Comparison of ENCODE assay signal across 8 cellular contexts in the genomic region with DNA sequence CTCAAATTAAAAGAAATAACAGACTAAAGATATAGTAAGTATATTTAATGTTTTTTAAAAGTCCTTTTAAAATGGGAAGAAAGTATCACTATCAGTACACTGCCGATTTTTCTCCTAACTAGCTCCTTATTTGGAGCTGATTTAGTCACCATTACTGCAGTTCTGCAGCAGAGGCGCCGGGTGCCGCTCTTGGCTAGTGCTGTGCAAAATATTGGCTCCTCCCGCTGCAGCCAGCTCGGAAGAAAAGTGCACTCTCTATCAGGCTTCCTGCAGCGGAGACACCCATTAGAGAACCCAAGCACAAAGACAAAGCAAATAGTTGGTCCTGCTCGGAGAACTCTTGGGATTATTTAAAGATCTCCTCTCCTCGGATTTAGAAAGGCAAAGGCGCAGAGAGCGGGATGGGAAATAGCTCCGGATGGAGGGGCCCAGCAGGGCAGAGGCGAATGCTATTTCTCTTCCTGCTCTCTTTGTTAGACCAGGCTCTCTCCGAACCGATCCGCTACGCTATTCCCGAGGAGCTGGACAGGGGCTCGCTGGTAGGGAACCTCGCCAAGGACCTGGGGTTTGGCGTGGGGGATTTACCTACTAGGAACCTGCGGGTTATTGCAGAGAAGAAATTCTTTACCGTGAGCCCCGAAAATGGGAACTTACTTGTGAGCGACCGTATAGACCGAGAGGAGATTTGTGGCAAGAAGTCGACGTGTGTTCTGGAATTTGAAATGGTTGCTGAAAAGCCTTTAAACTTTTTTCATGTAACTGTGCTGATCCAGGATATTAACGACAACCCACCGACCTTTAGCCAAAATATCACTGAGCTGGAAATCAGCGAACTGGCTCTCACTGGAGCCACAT. TPM values are rescaled to one million over a fixed set of nuclear protein-coding genes. Genes with fewer than 3 reads are reported as not detected.
A peak's percentile ranks its signal among the peaks of the same experiment; 100 is the strongest.
DNase-seq lines count a peak whose midpoint lies in the region; ATAC-seq and TF ChIP-seq lines count a peak whose summit lies in the region.

Gene PCDHGB3 (plus strand): TSS at position 249 of the 855 bp plus-strand sequence. CDS start 153 bp downstream, at position 402.

- ATAC-seq in GM21619 (IDR thresholded peaks at IDR 0.05; ENCODE audit: unreplicated experiment) = peak; percentile 97
- ATAC-seq in GM18858 (IDR thresholded peaks at IDR 0.05; ENCODE audit: unreplicated experiment) = no peak
- ATAC-seq in GM18511 (IDR thresholded peaks at IDR 0.05; ENCODE audit: unreplicated experiment) = no peak

- 26% methylated on average over 25 of the region's 32 CpGs for WGBS in mammary epithelial cell (ENCODE audit: low coverage, missing lambda C conversion rate)

- H3K9me3 ChIP-seq in mammary epithelial cell (replicated peaks; ENCODE audit: insufficient read depth, low read length) = peaks cover 30% of the 10 kb centered on the region

- TF ChIP-seq CTCF in mammary epithelial cell (conservative IDR thresholded peaks at IDR 0.05 in 1 of 2, IDR thresholded peaks at IDR 0.05 in 1 of 2; ENCODE audit: extremely low read depth in 1 of 2, insufficient read depth in 1 of 2, low read depth in 1 of 2, low read length in 2 of 2) = peak; percentile 28 to 40

- intact Hi-C loops in mammary epithelial cell (cut with micrococcal nuclease) = loop anchor here (5.0 kb wide), 2 partner anchors 152 to 192 kb away; no protein-coding TSS in a partner anchor

- H3K27me3 ChIP-seq in mammary epithelial cell (ENCODE audit: insufficient read depth, low read length) = peaks cover 1% of the 10 kb centered on the region

- H3K27ac ChIP-seq in mammary epithelial cell (ENCODE audit: insufficient read depth, low read depth, low read length) = no peak within 1 kb of the TSS

- H2AFZ ChIP-seq in mammary epithelial cell (ENCODE audit: low read depth, low read length) = peak within 1 kb of the TSS; percentile 74

- H4K20me1 ChIP-seq in mammary epithelial cell (ENCODE audit: insufficient read depth, low read length) = no peaks in the 10 kb centered on the region

- peak within 1 kb of the TSS in 2 of 3 experiments; percentile 4 to 26 for H3K4me3 ChIP-seq in mammary epithelial cell (replicated peaks in 1 of 3; ENCODE audit: insufficient read depth in 1 of 3, low read depth in 2 of 3, low read length in 3 of 3)

- DNase-seq in ELR (ENCODE audit: low read depth) (peak; percentile 79), NAMALWA (ENCODE audit: low spot score) (peak; percentile 54), mammary epithelial cell (peak; percentile 12), mesenteric fat pad (ENCODE audit: low spot score) (peak; percentile 67), HK-2 (ENCODE audit: unreplicated experiment) (no peak)

- BruUV-seq in mammary epithelial cell (replicated peaks; lab: Mats Ljungman, UMichigan) = no TSS peak

- in situ Hi-C loops in mammary epithelial cell (cut with MboI; ENCODE audit: low sequenced_read_pairs in 2 of 2) = no loop called here

- H3K9ac ChIP-seq in mammary epithelial cell (ENCODE audit: insufficient read depth, low read length) = no peak within 1 kb of the TSS

- dilution Hi-C loops in mammary epithelial cell (cut with HindIII; ENCODE audit: low sequenced_read_pairs) = no loop called here

- H3K4me2 ChIP-seq in mammary epithelial cell (ENCODE audit: insufficient read depth, low read depth, low read length) = peak within 1 kb of the TSS; percentile 33

- H3K79me2 ChIP-seq in mammary epithelial cell (ENCODE audit: insufficient read depth, low read length) = no peaks in the 10 kb centered on the region

- CTCF ChIA-PET in mammary epithelial cell (lab: Charles Lee; ENCODE audit: low non-redundant PET) = interaction anchor here (0.5 to 0.7 kb wide), 3 partner anchors 47 to 190 kb away, joined by 3 to 13 read pairs (median 3); partner anchors contain the start of gene PCDHGB7

- no peaks in the 10 kb centered on the region for H3K36me3 ChIP-seq in mammary epithelial cell (ENCODE audit: insufficient read depth, low read length)

- no peaks in the 10 kb centered on the region for H3K4me1 ChIP-seq in mammary epithelial cell (ENCODE audit: insufficient read depth, low read length)

RNA-seq across cellular contexts. Expression of gene PCDHGB3, which starts in this region (rescaled TPM):
- total RNA-seq in mammary epithelial cell (1 to 10 TPM; 1.8 to 4.2 TPM), mesenteric fat pad (2.7 TPM)
- 0.57 TPM for polyA plus RNA-seq in mammary epithelial cell
- polyA minus RNA-seq in mammary epithelial cell = 0.16 TPM
